8 cellular contexts compared by ENCODE assay signal in genomic region chr3:42066516-42067181, GRCh38. TPM values are rescaled to one million over a fixed set of nuclear protein-coding genes. Genes with fewer than 3 reads are reported as not detected.
DNase-seq lines count a peak whose midpoint lies in the region; ATAC-seq and TF ChIP-seq lines count a peak whose summit lies in the region.

No MANE protein-coding gene starts in this region.

- no peaks in the 10 kb centered on the region for H3K9me3 Mint-ChIP-seq in GM23338
- H3K9me3 Mint-ChIP-seq in stimulated activated memory B cell treated with anti-CD40 and anti-IgM and Interleukin-4, amounts not matched to agents 10 μg/mL and 1 μg/mL and 100 μg/mL, for 72 hours: no peaks in the 10 kb centered on the region

- peak; percentile 48 for ATAC-seq in GM23338
- ATAC-seq in left cardiac atrium: peak; percentile 32 to 34
- peak; percentile 52 for ATAC-seq in stimulated activated memory B cell treated with anti-CD40 and anti-IgM and Interleukin-4, amounts not matched to agents 10 μg/mL and 1 μg/mL and 100 μg/mL, for 72 hours
- no peak for ATAC-seq in GM18498 (IDR thresholded peaks at IDR 0.05; ENCODE audit: unreplicated experiment)

- H3K27me3 Mint-ChIP-seq in GM23338 (ENCODE audit: insufficient read depth, low read depth, poor library complexity): peaks cover 5% of the 10 kb centered on the region
- no peaks in the 10 kb centered on the region for H3K27me3 Mint-ChIP-seq in stimulated activated memory B cell treated with anti-CD40 and anti-IgM and Interleukin-4, amounts not matched to agents 10 μg/mL and 1 μg/mL and 100 μg/mL, for 72 hours

- H3K27ac ChIP-seq in GM23338 (ENCODE audit: low read depth): peak overlapping the region; percentile 84

- no peak overlapping the region for H3K4me3 ChIP-seq in GM23338

- H3K79me2 ChIP-seq in GM23338 (replicated peaks; ENCODE audit: insufficient read depth): peaks cover 63% of the 10 kb centered on the region

- H2AFZ ChIP-seq in GM23338: no peak overlapping the region

- no peaks in the 10 kb centered on the region for H3K27me3 ChIP-seq in GM23338 (ENCODE audit: insufficient read depth)

- no peaks in the 10 kb centered on the region for H3K9me2 ChIP-seq in GM23338 (ENCODE audit: insufficient read depth)

- peak overlapping the region; percentile 90 for H3K27ac Mint-ChIP-seq in GM23338
- peak overlapping the region; percentile 93 for H3K27ac Mint-ChIP-seq in stimulated activated memory B cell treated with anti-CD40 and anti-IgM and Interleukin-4, amounts not matched to agents 10 μg/mL and 1 μg/mL and 100 μg/mL, for 72 hours

- DNase-seq in GM23338 (ENCODE audit: low spot score) (peak; percentile 94), SHP77 treated with DMSO at 0.1 percent for 48 hours (lab: John Stamatoyannopoulos, UW) (peak; percentile 35), left cardiac atrium (no peak), ecto neural progenitor cell (ENCODE audit: low spot score) (no peak), kidney tubule cell (ENCODE audit: low spot score) (no peak)
- no peak for DNase-seq in activated T-cell treated with anti-CD3 and anti-CD28 coated beads, Interleukin-2, amount 50 U/mL, for 48 hours

- 0 out of 3 replicates have a peak overlapping the region, but pooled peaks have one; percentile 10 for H3K4me3 Mint-ChIP-seq in GM23338
- H3K4me3 Mint-ChIP-seq in stimulated activated memory B cell treated with anti-CD40 and anti-IgM and Interleukin-4, amounts not matched to agents 10 μg/mL and 1 μg/mL and 100 μg/mL, for 72 hours: peak overlapping the region; percentile 65

- H3K4me2 ChIP-seq in GM23338: peak overlapping the region; percentile 34; the same call in 1 of the 2 replicates

- no peaks in the 10 kb centered on the region for H4K20me1 ChIP-seq in GM23338 (replicated peaks; ENCODE audit: insufficient read depth)

- no peaks in the 10 kb centered on the region for H3F3A ChIP-seq in GM23338 (replicated peaks; ENCODE audit: low read depth)

- no peaks in the 10 kb centered on the region for H3K36me3 Mint-ChIP-seq in GM23338 (ENCODE audit: low read depth)
- peaks cover 7% of the 10 kb centered on the region for H3K36me3 Mint-ChIP-seq in stimulated activated memory B cell treated with anti-CD40 and anti-IgM and Interleukin-4, amounts not matched to agents 10 μg/mL and 1 μg/mL and 100 μg/mL, for 72 hours

- no peaks in the 10 kb centered on the region for H3K36me3 ChIP-seq in GM23338 (ENCODE audit: insufficient read depth)

- peaks cover 46% of the 10 kb centered on the region for H3K4me1 Mint-ChIP-seq in GM23338
- H3K4me1 Mint-ChIP-seq in stimulated activated memory B cell treated with anti-CD40 and anti-IgM and Interleukin-4, amounts not matched to agents 10 μg/mL and 1 μg/mL and 100 μg/mL, for 72 hours: peaks cover 78% of the 10 kb centered on the region

- intact Hi-C loops in left cardiac atrium (cut with DNase I): no loop called here

- TF ChIP-seq CTCF in GM23338 (conservative IDR thresholded peaks at IDR 0.05; ENCODE audit: low read depth in 2 of 2): no peak

- H3K4me1 ChIP-seq in GM23338 (ENCODE audit: insufficient read depth): peaks cover 15% of the 10 kb centered on the region

TF ChIP-seq in GM23338, 12 proteins besides CTCF, POLR2A, EP300 and RAD21:
- TF ChIP-seq POLR2AphosphoS5 (IDR thresholded peaks at IDR 0.05; ENCODE audit: low read depth) (no peak), REST (IDR thresholded peaks at IDR 0.05; ENCODE audit: unreplicated experiment) (no peak), ZNF331 (CRISPR knock-in tag; IDR thresholded peaks at IDR 0.05; ENCODE audit: low read depth) (no peak), JUNB (IDR thresholded peaks at IDR 0.05; ENCODE audit: unreplicated experiment) (no peak), ZNF114 (CRISPR knock-in tag; IDR thresholded peaks at IDR 0.05) (no peak), ETS1 (IDR thresholded peaks at IDR 0.05) (no peak)

RNA-seq across cellular contexts. Expression of gene TRAK1, which starts 24.5 kb away (rescaled TPM):
- total RNA-seq in GM23338 (2014; rRNA removed; shearing (Covaris generic)): 47.4 and 50.1 TPM in 2 replicates
- 12.2 and 13.4 TPM in 2 replicates for polyA plus RNA-seq in GM23338 (2016; fragmentation: Nextera tagmentation; extraction: Ambion mirVana)
- 100 to 1,000 TPM; 197 to 211 TPM for total RNA-seq in left cardiac atrium

Comparison
In these comparisons a context has a peak if more than half of its experiments do, and no peak if none do; other contexts are left out.
1. DNase-seq: peak in GM23338 (single experiment) and SHP77 treated with DMSO at 0.1 percent for 48 hours (single experiment); none in left cardiac atrium (single experiment), activated T-cell treated with anti-CD3 and anti-CD28 coated beads, Interleukin-2, amount 50 U/mL, for 48 hours (0 of 2), ecto neural progenitor cell (single experiment) and kidney tubule cell (single experiment).